ENCODE assay signal across 8 cellular contexts in genomic region chr15:84979651-84980050, GRCh38. TPM values are rescaled to one million over a fixed set of nuclear protein-coding genes. Genes with fewer than 3 reads are reported as not detected.
A peak's percentile ranks its signal among the peaks of the same experiment; 100 is the strongest.
DNase-seq lines count a peak whose midpoint lies in the region; ATAC-seq, FAIRE-seq and TF ChIP-seq lines count a peak whose summit lies in the region.

No MANE protein-coding gene starts in this region.

- no peak for TF ChIP-seq EP300 in A549 (IDR thresholded peaks at IDR 0.05)

- H3K9ac ChIP-seq in Karpas-422 (ENCODE audit: low read length) (no peak overlapping the region), colonic mucosa (ENCODE audit: low read depth in 2 of 2, low read length in 2 of 2) (peak overlapping the region; percentile 36 to 75)

- H3K4me1 ChIP-seq in A549 (peaks cover 23% of the 10 kb centered on the region), Karpas-422 (ENCODE audit: low read length) (peaks cover 12% of the 10 kb centered on the region), colonic mucosa (peaks cover 5% of the 10 kb centered on the region), mucosa of descending colon (ENCODE audit: low read depth) (peaks cover 17% of the 10 kb centered on the region)

- H3K36me3 ChIP-seq in Karpas-422 (ENCODE audit: insufficient read depth, low read length) (no peaks in the 10 kb centered on the region), colonic mucosa (no peaks in the 10 kb centered on the region), mucosa of descending colon (ENCODE audit: low read depth) (no peaks in the 10 kb centered on the region)

- FAIRE-seq in A549 (lab: Jason Lieb, UNC): no peak
- FAIRE-seq in GM12892 (lab: Jason Lieb, UNC): no peak
- FAIRE-seq in D721Med (lab: Jason Lieb, UNC): no peak

- no peaks in the 10 kb centered on the region for H3K9me2 ChIP-seq in Karpas-422 (replicated peaks; ENCODE audit: insufficient read depth, low read length)

- POLR2A ChIA-PET in A549 (lab: Yijun Ruan, JAX): interaction anchor here (0.8 to 1.5 kb wide), 4 partner anchors 25 to 264 kb away, joined by 3 to 5 read pairs (median 4); partner anchors contain the start of gene SEC11A

- TF ChIP-seq POLR2A in A549 (IDR thresholded peaks at IDR 0.05; ENCODE audit: low read length): no peak
- TF ChIP-seq POLR2A in GM12892 (IDR thresholded peaks at IDR 0.05; ENCODE audit: low read depth, low read length): no peak

- CTCF ChIA-PET in A549 (lab: Yijun Ruan, JAX): interaction anchor here (0.7 to 6.2 kb wide), 10 partner anchors 9 to 381 kb away, joined by 3 to 80 read pairs (median 8); no protein-coding TSS in a partner anchor

- ATAC-seq in A549 (peak in 1 of 2 experiments; percentile 2; a peak in 3 of 6 replicates), mucosa of descending colon (no peak), HG03565 (IDR thresholded peaks at IDR 0.05; ENCODE audit: unreplicated experiment) (no peak), GM21619 (IDR thresholded peaks at IDR 0.05; ENCODE audit: unreplicated experiment) (no peak)

- H3K27me3 ChIP-seq in Karpas-422 (ENCODE audit: low read length) (no peaks in the 10 kb centered on the region), colonic mucosa (no peaks in the 10 kb centered on the region)

- peak in 1 of 2 experiments; percentile 38 for DNase-seq in A549 (ENCODE audit: low read depth in 1 of 2, low spot score in 1 of 2)
- DNase-seq in Karpas-422: no peak
- DNase-seq in colonic mucosa: peak; percentile 55
- DNase-seq in mucosa of descending colon: peak; percentile 40 to 70 (median 66)
- DNase-seq in GM12892 (ENCODE audit: insufficient read length): no peak
- DNase-seq in D721Med (ENCODE audit: insufficient read length, low spot score): no peak

- H3K9me3 ChIP-seq in A549 (no peaks in the 10 kb centered on the region), Karpas-422 (ENCODE audit: low read length) (no peaks in the 10 kb centered on the region), colonic mucosa (no peaks in the 10 kb centered on the region), mucosa of descending colon (no peaks in the 10 kb centered on the region)

- 44% methylated on average over 16 of the region's 16 CpGs for WGBS in A549 (ENCODE audit: missing lambda C conversion rate)

- no peak overlapping the region for H2AFZ ChIP-seq in Karpas-422 (ENCODE audit: low read length)

- intact Hi-C loops in colonic mucosa (cut with DNase I) (no loop called here), mucosa of descending colon (cut with DNase I, micrococcal nuclease) (no loop called here)

- no peak for TF ChIP-seq CTCF in A549 (IDR thresholded peaks at IDR 0.05)
- no peak for TF ChIP-seq CTCF in colonic mucosa (IDR thresholded peaks at IDR 0.05)
- no peak for TF ChIP-seq CTCF in mucosa of descending colon (IDR thresholded peaks at IDR 0.05)
- no peak for TF ChIP-seq CTCF in D721Med (IDR thresholded peaks at IDR 0.05; ENCODE audit: insufficient read depth, missing control alignments)

- no peak for TF ChIP-seq RAD21 in A549 (conservative IDR thresholded peaks at IDR 0.05 in 1 of 2, IDR thresholded peaks at IDR 0.05 in 1 of 2)

- H4K20me1 ChIP-seq in Karpas-422 (ENCODE audit: insufficient read depth, low read depth, low read length): peaks cover 6% of the 10 kb centered on the region; the same call in 1 of the 2 replicates

- H3K27ac ChIP-seq in A549: peak overlapping the region; percentile 97 to 98
- H3K27ac ChIP-seq in Karpas-422 (ENCODE audit: low read length): no peak overlapping the region
- H3K27ac ChIP-seq in colonic mucosa: no peak overlapping the region

- H3K79me2 ChIP-seq in Karpas-422 (ENCODE audit: low read length): no peaks in the 10 kb centered on the region

- H3K4me3 ChIP-seq in A549: peak overlapping the region; percentile 91
- H3K4me3 ChIP-seq in Karpas-422 (ENCODE audit: low read length): peak overlapping the region; percentile 70; the same call in 1 of the 2 replicates
- peak overlapping the region; percentile 71 for H3K4me3 ChIP-seq in colonic mucosa
- H3K4me3 ChIP-seq in mucosa of descending colon: no peak overlapping the region

- H3K4me2 ChIP-seq in A549: peak overlapping the region; percentile 86
- H3K4me2 ChIP-seq in Karpas-422 (ENCODE audit: low read depth, low read length, poor library complexity, severe bottlenecking): peak overlapping the region; percentile 81

TF ChIP-seq in A549, 52 proteins besides CTCF, POLR2A, EP300 and RAD21:
- TF ChIP-seq CHD4 (IDR thresholded peaks at IDR 0.05; ENCODE audit: borderline replicate concordance) (no peak), JUN (IDR thresholded peaks at IDR 0.05) (no peak), HEYL (CRISPR knock-in tag; IDR thresholded peaks at IDR 0.05) (no peak), EHMT2 (IDR thresholded peaks at IDR 0.05; ENCODE audit: low read depth) (no peak), MAX (IDR thresholded peaks at IDR 0.05) (no peak), ZSCAN20 (CRISPR knock-in tag; IDR thresholded peaks at IDR 0.05) (no peak), FOSL2 (IDR thresholded peaks at IDR 0.05) (no peak), FOSL2 (CRISPR knock-in tag; IDR thresholded peaks at IDR 0.05) (no peak), SMC3 (IDR thresholded peaks at IDR 0.05) (no peak), POLR2AphosphoS2 (conservative IDR thresholded peaks at IDR 0.05; ENCODE audit: low read length) (no peak), RARB (CRISPR knock-in tag; IDR thresholded peaks at IDR 0.05) (no peak)

RNA-seq across cellular contexts. Expression of gene PDE8A, which starts 2.0 kb away (rescaled TPM):
- polyA plus RNA-seq in A549 (2011; rRNA removed) (171 and 204 TPM in 2 replicates), A549 (2017; fragmentation: RNase III; extraction: RNeasy Plus Mini Kit Qiagen cat#74134 plus additional on column Dnase treatment) (44.4 to 45.3 TPM (median 45.0 TPM) in 3 replicates)
- 43.7 and 46.8 TPM in 2 replicates for polyA plus RNA-seq in A549 (2012; cell fraction: cytosol; rRNA removed)
- polyA plus RNA-seq in A549 (2012; cell fraction: nucleus; rRNA removed): 57.8 and 99.2 TPM in 2 replicates
- polyA minus RNA-seq in A549 (2011; rRNA and poly(A)+ RNA removed): 104 and 125 TPM in 2 replicates
- 3.4 and 7.2 TPM in 2 replicates for total RNA-seq in Karpas-422 (2014; rRNA removed; shearing (Covaris generic); ENCODE audit: low replicate concordance)
- total RNA-seq in colonic mucosa (10 to 100 TPM; 63.3 to 85.3 TPM), mucosa of descending colon (100 to 1,000 TPM in 1 of 3 donors, 10 to 100 TPM in 2; 79.7 to 117 (median 98.3) TPM)
- polyA plus RNA-seq in GM12892 (2012; ENCODE audit: missing spikeins): 24.2 TPM

Comparison
In these comparisons a context has a peak if more than half of its experiments do, and no peak if none do; other contexts are left out.
1. DNase-seq: peak in colonic mucosa (single experiment) and mucosa of descending colon (3 of 3); none in Karpas-422 (single experiment), GM12892 (single experiment) and D721Med (single experiment).
2. H3K27ac ChIP-seq: peak in A549 (2 of 2); none in Karpas-422 (single experiment) and colonic mucosa (single experiment).